In genomic region chr14:43697003-43697402, GRCh38 we compare ENCODE assay signal across 31 cellular contexts.
"Had no signal": no experiment of that assay in that cellular context is flagged by ENCODE, and none has a peak within 500 bp of the region (broad histone marks: within the 10 kb centered on the region; RNA-seq: fewer than 3 reads in every experiment).

No MANE protein-coding gene starts in this region.

- H3K4me3 ChIP-seq: body of pancreas, cardiac muscle cell, coronary artery, dorsolateral prefrontal cortex, heart left ventricle, ovary, prostate gland, sigmoid colon, upper lobe of left lung, vagina had no signal

- DNase-seq: activated CD4-positive, alpha-beta T cell treated with anti-CD3 and anti-CD28 coated beads for 36 hours; activated CD4-positive, CD25-positive, alpha-beta regulatory T cell; activated effector memory CD4-positive, alpha-beta T cell treated with Interleukin-2 at 50 U/mL for 16 hours; activated naive CD4-positive, alpha-beta T cell treated with Interleukin-2 at 50 U/mL for 16 hours; aorta; body of pancreas; dorsolateral prefrontal cortex; effector memory CD4-positive, alpha-beta T cell; heart left ventricle; hypothalamus; immature natural killer cell; kidney; left colon; mammary epithelial cell; naive B cell; nephron progenitor cell; ovary; retina; sigmoid colon; small intestine; stimulated activated CD4-positive, alpha-beta T cell treated with anti-CD3 and anti-CD28 coated beads, Interleukin-4, amount 100 ng/mL, for 4 hours; stimulated activated CD8-positive, alpha-beta memory T cell treated with anti-CD3 and anti-CD28 coated beads, Interleukin-4, amount 100 ng/mL, for 48 hours; stimulated activated naive CD8-positive, alpha-beta T cell treated with anti-CD3 and anti-CD28 coated beads, Interleukin-15, amount 100 ng/mL, for 72 hours; substantia nigra had no signal

- ATAC-seq: activated CD4-positive, alpha-beta T cell treated with anti-CD3 and anti-CD28 coated beads for 36 hours; body of pancreas; heart left ventricle; left colon; stimulated activated memory B cell treated with anti-CD40 and anti-IgM and Interleukin-4, amounts not matched to agents 10 μg/mL and 1 μg/mL and 100 μg/mL, for 72 hours; stimulated activated naive CD8-positive, alpha-beta T cell treated with anti-CD3 and anti-CD28 coated beads, Interleukin-15, amount 100 ng/mL, for 72 hours had no signal

- H3K9me3 ChIP-seq: body of pancreas, heart left ventricle, ovary, prostate gland, sigmoid colon, upper lobe of left lung, vagina had no signal

- H3K27ac Mint-ChIP-seq: activated CD4-positive, alpha-beta T cell treated with anti-CD3 and anti-CD28 coated beads for 36 hours; activated naive CD8-positive, alpha-beta T cell; immature natural killer cell; naive B cell; nephron progenitor cell; stimulated activated memory B cell treated with anti-CD40 and anti-IgM and Interleukin-4, amounts not matched to agents 10 μg/mL and 1 μg/mL and 100 μg/mL, for 72 hours; stimulated activated naive CD8-positive, alpha-beta T cell treated with anti-CD3 and anti-CD28 coated beads, Interleukin-15, amount 100 ng/mL, for 72 hours had no signal

- H3K4me3 Mint-ChIP-seq: activated CD4-positive, alpha-beta T cell treated with anti-CD3 and anti-CD28 coated beads for 36 hours; activated naive CD8-positive, alpha-beta T cell; immature natural killer cell; naive B cell; nephron progenitor cell; stimulated activated memory B cell treated with anti-CD40 and anti-IgM and Interleukin-4, amounts not matched to agents 10 μg/mL and 1 μg/mL and 100 μg/mL, for 72 hours; stimulated activated naive CD8-positive, alpha-beta T cell treated with anti-CD3 and anti-CD28 coated beads, Interleukin-15, amount 100 ng/mL, for 72 hours had no signal

- H3K4me1 Mint-ChIP-seq: activated CD4-positive, alpha-beta T cell treated with anti-CD3 and anti-CD28 coated beads for 36 hours; immature natural killer cell; naive B cell; nephron progenitor cell; stimulated activated memory B cell treated with anti-CD40 and anti-IgM and Interleukin-4, amounts not matched to agents 10 μg/mL and 1 μg/mL and 100 μg/mL, for 72 hours; stimulated activated naive CD8-positive, alpha-beta T cell treated with anti-CD3 and anti-CD28 coated beads, Interleukin-15, amount 100 ng/mL, for 72 hours had no signal

- H3K27me3 ChIP-seq: body of pancreas, cardiac muscle cell, dorsolateral prefrontal cortex, heart left ventricle, ovary, sigmoid colon, upper lobe of left lung, vagina had no signal

- H3K36me3 ChIP-seq: cardiac muscle cell, heart left ventricle, ovary, prostate gland, sigmoid colon, upper lobe of left lung, vagina had no signal

- H3K27ac ChIP-seq: body of pancreas, cardiac muscle cell, coronary artery, dorsolateral prefrontal cortex, heart left ventricle, ovary, prostate gland, sigmoid colon, upper lobe of left lung, vagina had no signal

- H3K27me3 Mint-ChIP-seq: activated CD4-positive, alpha-beta T cell treated with anti-CD3 and anti-CD28 coated beads for 36 hours; activated naive CD8-positive, alpha-beta T cell; naive B cell; stimulated activated memory B cell treated with anti-CD40 and anti-IgM and Interleukin-4, amounts not matched to agents 10 μg/mL and 1 μg/mL and 100 μg/mL, for 72 hours; stimulated activated naive CD8-positive, alpha-beta T cell treated with anti-CD3 and anti-CD28 coated beads, Interleukin-15, amount 100 ng/mL, for 72 hours had no signal

- H3K4me1 ChIP-seq: body of pancreas, heart left ventricle, prostate gland, sigmoid colon, upper lobe of left lung, vagina had no signal

- H3K36me3 Mint-ChIP-seq: activated naive CD8-positive, alpha-beta T cell; immature natural killer cell; naive B cell; stimulated activated memory B cell treated with anti-CD40 and anti-IgM and Interleukin-4, amounts not matched to agents 10 μg/mL and 1 μg/mL and 100 μg/mL, for 72 hours had no signal
